8 cellular contexts compared by ENCODE assay signal in genomic region chr15:50876989-50877360, GRCh38. TPM values are rescaled to one million over a fixed set of nuclear protein-coding genes. Genes with fewer than 3 reads are reported as not detected.
DNase-seq lines count a peak whose midpoint lies in the region; ATAC-seq and TF ChIP-seq lines count a peak whose summit lies in the region.

No MANE protein-coding gene starts in this region.

- no peaks in the 10 kb centered on the region for H3K9me3 Mint-ChIP-seq in progenitor cell of endocrine pancreas (ENCODE audit: low read depth)

- peaks cover 4% of the 10 kb centered on the region for H3K27me3 Mint-ChIP-seq in progenitor cell of endocrine pancreas

- no peak overlapping the region for H3K4me3 Mint-ChIP-seq in progenitor cell of endocrine pancreas (ENCODE audit: low read depth)

- peak overlapping the region; percentile 82 for H3K9ac ChIP-seq in adipocyte (ENCODE audit: low read length)

- H3K27ac Mint-ChIP-seq in progenitor cell of endocrine pancreas = peak overlapping the region; percentile 15

- no peaks in the 10 kb centered on the region for H3K36me3 Mint-ChIP-seq in progenitor cell of endocrine pancreas (ENCODE audit: insufficient read depth)

- intact Hi-C loops in left cardiac atrium (cut with DNase I) = loop anchor here in 1 of 2 donors (2.0 kb wide), 1 partner anchor 202 kb away; no protein-coding TSS in a partner anchor

- DNase-seq in GDM1 (lab: John Stamatoyannopoulos, UW) (peak; percentile 73), NB4 (ENCODE audit: low read depth) (peak; percentile 84), SW 1271 (lab: John Stamatoyannopoulos, UW) (peak; percentile 6 to 48), adipocyte (ENCODE audit: low read depth) (peak; percentile 95), left cardiac atrium (peak; percentile 58), progenitor cell of endocrine pancreas (ENCODE audit: low spot score, unreplicated experiment) (peak; percentile 66), ureter (ENCODE audit: low spot score) (peak; percentile 89)

- ATAC-seq in left cardiac atrium (peak; percentile 79 to 80), HG03469 (IDR thresholded peaks at IDR 0.05; ENCODE audit: unreplicated experiment) (no peak)

- H3K27me3 ChIP-seq in adipocyte (replicated peaks; ENCODE audit: control insufficient read depth, insufficient read depth, low read length) = peaks cover 6% of the 10 kb centered on the region

- H3K36me3 ChIP-seq in adipocyte (ENCODE audit: control insufficient read depth, insufficient read depth, low read length, severe bottlenecking) = no peaks in the 10 kb centered on the region

- peaks cover 24% of the 10 kb centered on the region for H3K4me1 ChIP-seq in adipocyte (ENCODE audit: control insufficient read depth, insufficient read depth, low read length)

- H3K4me3 ChIP-seq in NB4 (ENCODE audit: low read depth, low read length) = peak overlapping the region; percentile 35
- peak overlapping the region; percentile 81 for H3K4me3 ChIP-seq in adipocyte (ENCODE audit: low read length)

- peaks cover 6% of the 10 kb centered on the region for H3K4me1 Mint-ChIP-seq in progenitor cell of endocrine pancreas (ENCODE audit: low read depth)

- no peak for TF ChIP-seq POLR2A in NB4 (IDR thresholded peaks at IDR 0.05; ENCODE audit: extremely low read depth, insufficient read length)

- TF ChIP-seq CTCF in NB4 (IDR thresholded peaks at IDR 0.05; ENCODE audit: low read depth, low read length) = peak; percentile 93
- peak; percentile 93 for TF ChIP-seq CTCF in progenitor cell of endocrine pancreas (IDR thresholded peaks at IDR 0.05; ENCODE audit: unreplicated experiment)

- no peaks in the 10 kb centered on the region for H3K9me3 ChIP-seq in adipocyte (ENCODE audit: control insufficient read depth, low read length)

RNA-seq across cellular contexts. Expression of gene AP4E1, which starts 31.5 kb away (rescaled TPM):
- 1 to 10 TPM; 6.3 to 9.9 TPM for total RNA-seq in left cardiac atrium
- total RNA-seq in progenitor cell of endocrine pancreas = 10.5 TPM in 2 replicates
- 12.4 TPM for total RNA-seq in ureter

Comparison
In these comparisons a context has a peak if more than half of its experiments do, and no peak if none do; other contexts are left out.
1. DNase-seq: peak in every context shown above with its lines; median percentile 95 in adipocyte; 89 in ureter; 84 in NB4; 73 in GDM1; 66 in progenitor cell of endocrine pancreas; 58 in left cardiac atrium; 27 in SW 1271.